In the genomic region with DNA sequence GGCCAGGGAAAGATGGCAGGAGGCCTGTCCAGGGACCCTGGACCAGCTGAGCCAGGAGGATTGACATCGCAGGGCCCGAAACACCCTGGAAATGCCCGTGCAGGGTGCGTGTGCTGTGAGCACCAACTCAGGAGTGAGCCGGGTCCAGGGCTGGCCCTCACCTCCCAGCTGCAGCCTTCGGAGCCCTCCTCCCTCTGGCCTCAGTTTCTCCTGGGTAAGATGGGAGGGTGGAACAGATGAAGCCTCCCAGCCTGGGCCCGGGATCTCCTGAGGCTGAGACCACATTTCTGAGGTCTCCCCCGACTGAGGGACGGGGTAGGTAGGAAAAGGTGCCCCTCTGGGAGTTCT, we compare ENCODE assay signal across 11 cellular contexts. TPM values are rescaled to one million over a fixed set of nuclear protein-coding genes. Genes with fewer than 3 reads are reported as not detected.
DNase-seq lines count a peak whose midpoint lies in the region; ATAC-seq and TF ChIP-seq lines count a peak whose summit lies in the region.
"Had no signal": no experiment of that assay in that cellular context is flagged by ENCODE, and none has a peak within 500 bp of the region (broad histone marks: within the 10 kb centered on the region; RNA-seq: fewer than 3 reads in every experiment).

No MANE protein-coding gene starts in this region.

- CTCF ChIA-PET in RWPE1 (lab: Yijun Ruan, JAX): interaction anchor here (0.6 to 1.5 kb wide), 9 partner anchors 9 to 1169 kb away, joined by 3 to 6 read pairs (median 4); partner anchors contain the start of gene CLN6

- peak overlapping the region; percentile 9 for H3K4me3 ChIP-seq in fibroblast of villous mesenchyme (ENCODE audit: low read depth, low read length)

- H3K4me3 Mint-ChIP-seq in activated CD4-positive, alpha-beta T cell treated with anti-CD3 and anti-CD28 coated beads, Interleukin-2, amount 10 ng/mL, durations not matched to agents 24 days and 14 days: no peak overlapping the region
- no peak overlapping the region for H3K4me3 Mint-ChIP-seq in stimulated activated naive B cell treated with anti-CD40 and anti-IgM and Interleukin-4, amounts not matched to agents 10 μg/mL and 1 μg/mL and 100 μg/mL, for 72 hours

- POLR2A ChIA-PET in RWPE1 (lab: Yijun Ruan, JAX; ENCODE audit: low non-redundant PET): no interaction called here

- no peak for TF ChIP-seq CTCF in RWPE1 (conservative IDR thresholded peaks at IDR 0.05; ENCODE audit: low read depth)
- TF ChIP-seq CTCF in fibroblast of villous mesenchyme (IDR thresholded peaks at IDR 0.05; ENCODE audit: insufficient read depth, low read depth, low read length): no peak
- no peak for TF ChIP-seq CTCF in GM20000 (IDR thresholded peaks at IDR 0.05; ENCODE audit: extremely low read depth, missing control alignments)

- H3K9me3 Mint-ChIP-seq in activated CD4-positive, alpha-beta T cell treated with anti-CD3 and anti-CD28 coated beads, Interleukin-2, amount 10 ng/mL, durations not matched to agents 24 days and 14 days: no peaks in the 10 kb centered on the region
- no peaks in the 10 kb centered on the region for H3K9me3 Mint-ChIP-seq in stimulated activated naive B cell treated with anti-CD40 and anti-IgM and Interleukin-4, amounts not matched to agents 10 μg/mL and 1 μg/mL and 100 μg/mL, for 72 hours

- no peak for DNase-seq in activated CD4-positive, alpha-beta T cell treated with anti-CD3 and anti-CD28 coated beads, Interleukin-2, amount 10 ng/mL, durations not matched to agents 24 days and 14 days
- DNase-seq in activated CD4-positive, alpha-beta T cell treated with anti-CD3 and anti-CD28 coated beads, Interleukin-2, amount 50 U/mL, for 1 hour: no peak
- no peak for DNase-seq in RWPE1 (ENCODE audit: low spot score)
- DNase-seq in fibroblast of villous mesenchyme (ENCODE audit: low read depth): no peak
- DNase-seq in stimulated activated naive B cell treated with anti-CD40 and anti-IgM and Interleukin-4, amounts not matched to agents 10 μg/mL and 1 μg/mL and 100 μg/mL, for 72 hours: no peak
- no peak for DNase-seq in GM20000 (ENCODE audit: low spot score)
- DNase-seq: NCI-H1930, NCI-H748 treated with DMSO at 0.1 percent for 48 hours, T1000 had no signal

- H3K27ac Mint-ChIP-seq in activated CD4-positive, alpha-beta T cell treated with anti-CD3 and anti-CD28 coated beads, Interleukin-2, amount 10 ng/mL, durations not matched to agents 24 days and 14 days: peak overlapping the region; percentile 93
- peak overlapping the region; percentile 11 for H3K27ac Mint-ChIP-seq in stimulated activated naive B cell treated with anti-CD40 and anti-IgM and Interleukin-4, amounts not matched to agents 10 μg/mL and 1 μg/mL and 100 μg/mL, for 72 hours

- peaks cover 13% of the 10 kb centered on the region for H3K36me3 Mint-ChIP-seq in activated CD4-positive, alpha-beta T cell treated with anti-CD3 and anti-CD28 coated beads, Interleukin-2, amount 10 ng/mL, durations not matched to agents 24 days and 14 days (ENCODE audit: low read depth)
- peaks cover 40 to 58% of the 10 kb centered on the region in 2 donors for H3K36me3 Mint-ChIP-seq in stimulated activated naive B cell treated with anti-CD40 and anti-IgM and Interleukin-4, amounts not matched to agents 10 μg/mL and 1 μg/mL and 100 μg/mL, for 72 hours

- peaks cover 30% of the 10 kb centered on the region for H3K4me1 Mint-ChIP-seq in activated CD4-positive, alpha-beta T cell treated with anti-CD3 and anti-CD28 coated beads, Interleukin-2, amount 10 ng/mL, durations not matched to agents 24 days and 14 days
- peaks cover 31 to 49% of the 10 kb centered on the region in 2 donors for H3K4me1 Mint-ChIP-seq in stimulated activated naive B cell treated with anti-CD40 and anti-IgM and Interleukin-4, amounts not matched to agents 10 μg/mL and 1 μg/mL and 100 μg/mL, for 72 hours

- peak overlapping the region; percentile 69 for H3K27ac ChIP-seq in RWPE1

- H3K27me3 Mint-ChIP-seq in activated CD4-positive, alpha-beta T cell treated with anti-CD3 and anti-CD28 coated beads, Interleukin-2, amount 10 ng/mL, durations not matched to agents 24 days and 14 days: no peaks in the 10 kb centered on the region
- no peaks in the 10 kb centered on the region for H3K27me3 Mint-ChIP-seq in stimulated activated naive B cell treated with anti-CD40 and anti-IgM and Interleukin-4, amounts not matched to agents 10 μg/mL and 1 μg/mL and 100 μg/mL, for 72 hours

- intact Hi-C loops in activated CD4-positive, alpha-beta T cell treated with anti-CD3 and anti-CD28 coated beads, Interleukin-2, amount 10 ng/mL, durations not matched to agents 24 days and 14 days (cut with micrococcal nuclease): no loop called here

- ATAC-seq in stimulated activated naive B cell treated with anti-CD40 and anti-IgM and Interleukin-4, amounts not matched to agents 10 μg/mL and 1 μg/mL and 100 μg/mL, for 72 hours (replicated peaks): no peak
- ATAC-seq in HG02938 (IDR thresholded peaks at IDR 0.05; ENCODE audit: unreplicated experiment) (no peak), HG02981 (IDR thresholded peaks at IDR 0.05; ENCODE audit: unreplicated experiment) (no peak)

RNA-seq across cellular contexts. Expression of gene CALML4, which starts 5.3 kb away (rescaled TPM):
- total RNA-seq in activated CD4-positive, alpha-beta T cell treated with anti-CD3 and anti-CD28 coated beads, Interleukin-2, amount 10 ng/mL, durations not matched to agents 24 days and 14 days: 14.6 and 16.5 TPM in 2 replicates
- total RNA-seq in fibroblast of villous mesenchyme: 1.7 and 1.9 TPM in 2 replicates

RNA-seq across cellular contexts. Expression of gene CLN6, which starts 19.1 kb away (rescaled TPM):
- total RNA-seq in activated CD4-positive, alpha-beta T cell treated with anti-CD3 and anti-CD28 coated beads, Interleukin-2, amount 10 ng/mL, durations not matched to agents 24 days and 14 days: 99.0 and 102 TPM in 2 replicates
- 15.8 and 16.8 TPM in 2 replicates for total RNA-seq in fibroblast of villous mesenchyme
